11 cellular contexts compared by ENCODE assay signal in genomic region chr10:49366460-49366859, GRCh38. TPM values are rescaled to one million over a fixed set of nuclear protein-coding genes. Genes with fewer than 3 reads are reported as not detected.
"Had no signal": no experiment of that assay in that cellular context is flagged by ENCODE, and none has a peak within 500 bp of the region (broad histone marks: within the 10 kb centered on the region; RNA-seq: fewer than 3 reads in every experiment).

No MANE protein-coding gene starts in this region.

- H3K27ac Mint-ChIP-seq: HFFc6 had no signal

- DNase-seq: GM23248, GOT3, H7, HFFc6, IMR-90, KG1 had no signal

- H3K4me3 ChIP-seq: GM23248, HAP-1 had no signal

- H3K4me1 ChIP-seq: HAP-1 had no signal

- H2AFZ ChIP-seq: GM23248 had no signal

- H3K9me3 Mint-ChIP-seq: HFFc6 had no signal

- H3K27ac ChIP-seq: GM23248, HL-60 had no signal

- ATAC-seq: HCT116 had no signal

- H3K4me3 Mint-ChIP-seq: HFFc6 had no signal

- H3K9me3 ChIP-seq: HAP-1 had no signal

- H3K36me3 ChIP-seq: HAP-1 had no signal

- H3K9ac ChIP-seq: GM23248 had no signal

RNA-seq across cellular contexts. Expression of gene DRGX, which starts 29.4 kb away (rescaled TPM):
- total RNA-seq: GM23248, H4, H7, HT1080, IMR-90 had no signal
- polyA plus RNA-seq: IMR-90 had no signal
